In genomic region chrX:134715930-134716619, GRCh38 we compare ENCODE assay signal across 28 cellular contexts. TPM values are rescaled to one million over a fixed set of nuclear protein-coding genes. Genes with fewer than 3 reads are reported as not detected.
DNase-seq lines count a peak whose midpoint lies in the region; ATAC-seq and TF ChIP-seq lines count a peak whose summit lies in the region.
"Had no signal": no experiment of that assay in that cellular context is flagged by ENCODE, and none has a peak within 500 bp of the region (broad histone marks: within the 10 kb centered on the region; RNA-seq: fewer than 3 reads in every experiment).

No MANE protein-coding gene starts in this region.

- H3K9me3 ChIP-seq in DND-41 (ENCODE audit: insufficient read depth, low read length, severe bottlenecking) (no peaks in the 10 kb centered on the region), HEK293 (ENCODE audit: control insufficient read depth, insufficient read depth, low read depth, low read length) (no peaks in the 10 kb centered on the region)
- H3K9me3 ChIP-seq: adrenal gland, esophagus squamous epithelium, sigmoid colon, stomach, tibial artery had no signal

- no peak for TF ChIP-seq CTCF in DND-41 (IDR thresholded peaks at IDR 0.05; ENCODE audit: borderline replicate concordance, extremely low read depth, low read length, poor library complexity, severe bottlenecking)
- no peak for TF ChIP-seq CTCF in HEK293 (tag by site-specific recombination; IDR thresholded peaks at IDR 0.05)
- TF ChIP-seq CTCF in WTC11 (IDR thresholded peaks at IDR 0.05): no peak
- no peak for TF ChIP-seq CTCF in neural crest cell (conservative IDR thresholded peaks at IDR 0.05)

- no peaks in the 10 kb centered on the region for H3K79me2 ChIP-seq in DND-41 (ENCODE audit: insufficient read depth, low read length)

- no peaks in the 10 kb centered on the region for H3K27me3 ChIP-seq in DND-41 (ENCODE audit: insufficient read depth, low read length, poor library complexity)
- H3K27me3 ChIP-seq: esophagus squamous epithelium, sigmoid colon, stomach, tibial artery had no signal

- POLR2A ChIA-PET in HEK293 (lab: Yijun Ruan, JAX) (interaction anchor here (0.5 to 0.6 kb wide), 2 partner anchors 31 to 179 kb away, joined by 3 to 4 read pairs; no protein-coding TSS in a partner anchor), WTC11 (lab: Charles Lee) (no interaction called here)

- peak; percentile 65 for DNase-seq in DND-41
- DNase-seq in WTC11 (ENCODE audit: low spot score): no peak
- DNase-seq in neural crest cell (ENCODE audit: low read depth, low spot score): no peak
- no peak for DNase-seq in GDM1 (lab: John Stamatoyannopoulos, UW)
- no peak for DNase-seq in NCI-H345 (lab: John Stamatoyannopoulos, UW)
- no peak for DNase-seq in activated naive CD4-positive, alpha-beta T cell treated with anti-CD3 and anti-CD28 coated beads, Interleukin-2, amount 50 U/mL, for 16 hours
- DNase-seq: activated CD4-positive, alpha-beta T cell treated with anti-CD3 and anti-CD28 coated beads for 48 hours; activated naive CD4-positive, alpha-beta T cell; activated T-cell treated with anti-CD3 and anti-CD28 coated beads, Interleukin-2, amount 50 U/mL, for 48 hours; adrenal gland; esophagus squamous epithelium; hippocampal formation; IMR-90; left ventricle myocardium superior; natural killer cell; NCI-H1105; NCI-H2107; NCI-H526; sigmoid colon; stimulated activated CD4-positive, alpha-beta T cell treated with anti-CD3 and anti-CD28 coated beads, Interleukin-15, amount 100 ng/mL, for 24 hours; stomach; tibial artery had no signal

- peaks cover 13% of the 10 kb centered on the region for H3K4me1 ChIP-seq in DND-41 (ENCODE audit: insufficient read depth, low read length)
- H3K4me1 ChIP-seq in HEK293 (ENCODE audit: control insufficient read depth, insufficient read depth, low read length): no peaks in the 10 kb centered on the region
- H3K4me1 ChIP-seq: adrenal gland, esophagus squamous epithelium, stomach had no signal

- H3K4me3 ChIP-seq in DND-41 (ENCODE audit: low read depth in 1 of 2, low read length in 2 of 2) (no peak overlapping the region), HEK293 (ENCODE audit: low read depth, low read length) (no peak overlapping the region)
- H3K4me3 ChIP-seq: adrenal gland, esophagus squamous epithelium, sigmoid colon, stomach, tibial artery had no signal

- peak; percentile 90 for ATAC-seq in DND-41 (ENCODE audit: insufficient read depth, low read depth)
- ATAC-seq in WTC11: peak; percentile 50
- ATAC-seq: HCT116, left ventricle myocardium superior, natural killer cell had no signal

- H3K9ac ChIP-seq in DND-41 (ENCODE audit: low read depth, low read length): no peak overlapping the region

- H3K36me3 ChIP-seq in DND-41 (ENCODE audit: insufficient read depth, low read length): no peaks in the 10 kb centered on the region
- H3K36me3 ChIP-seq in HEK293 (ENCODE audit: control insufficient read depth in 2 of 2, insufficient read depth in 1 of 2, low read length in 2 of 2): no peaks in the 10 kb centered on the region
- H3K36me3 ChIP-seq: adrenal gland, esophagus squamous epithelium, sigmoid colon, stomach, tibial artery had no signal

- H3K27me3 Mint-ChIP-seq in WTC11 (ENCODE audit: low read depth): no peaks in the 10 kb centered on the region
- H3K27me3 Mint-ChIP-seq in neural crest cell (ENCODE audit: low read depth): no peaks in the 10 kb centered on the region

- H3K9me3 Mint-ChIP-seq in WTC11 (no peaks in the 10 kb centered on the region), neural crest cell (peaks cover 2% of the 10 kb centered on the region)
- H3K9me3 Mint-ChIP-seq: natural killer cell; T-helper 2 cell treated with Interferon-gamma antibody and Interleukin-4, amounts not matched to agents 5 μg/mL and 100 μg/mL, for 36 hours had no signal

- H3K4me1 Mint-ChIP-seq in WTC11 (peaks cover 41% of the 10 kb centered on the region), neural crest cell (peaks cover 12% of the 10 kb centered on the region)

- no peak overlapping the region for H2AFZ ChIP-seq in DND-41 (ENCODE audit: low read depth, low read length)

- H3K4me2 ChIP-seq in DND-41 (ENCODE audit: insufficient read depth, low read length): no peak overlapping the region

- no peak overlapping the region for H3K27ac Mint-ChIP-seq in WTC11
- peak overlapping the region; percentile 75 for H3K27ac Mint-ChIP-seq in neural crest cell (ENCODE audit: unreplicated experiment)
- H3K27ac Mint-ChIP-seq: mesothelial cell of epicardium; natural killer cell; T-helper 2 cell treated with Interferon-gamma antibody and Interleukin-4, amounts not matched to agents 5 μg/mL and 100 μg/mL, for 36 hours had no signal

- H3K4me3 Mint-ChIP-seq in WTC11 (no peak overlapping the region), neural crest cell (no peak overlapping the region)
- H3K4me3 Mint-ChIP-seq: mesothelial cell of epicardium; natural killer cell; T-helper 2 cell treated with Interferon-gamma antibody and Interleukin-4, amounts not matched to agents 5 μg/mL and 100 μg/mL, for 36 hours had no signal

- no peaks in the 10 kb centered on the region for H4K20me1 ChIP-seq in DND-41 (ENCODE audit: insufficient read depth, low read length)

- H3K36me3 Mint-ChIP-seq in WTC11 (no peaks in the 10 kb centered on the region), neural crest cell (ENCODE audit: low read depth) (no peaks in the 10 kb centered on the region)
- H3K36me3 Mint-ChIP-seq: natural killer cell had no signal

- H3K27ac ChIP-seq in DND-41 (ENCODE audit: low read length) (no peak overlapping the region), HEK293 (ENCODE audit: extremely low read depth, low read depth, low read length) (no peak overlapping the region)
- H3K27ac ChIP-seq: adrenal gland, esophagus squamous epithelium, sigmoid colon, stomach, tibial artery had no signal

- CTCF ChIA-PET in HEK293 (lab: Yijun Ruan, JAX) (interaction anchor here (0.7 to 1.5 kb wide), 3 partner anchors 24 to 195 kb away, joined by 3 to 5 read pairs (median 4); no protein-coding TSS in a partner anchor), WTC11 (lab: Charles Lee) (interaction anchor here (1.1 to 1.3 kb wide), 2 partner anchors 48 to 195 kb away, joined by 3 to 5 read pairs; no protein-coding TSS in a partner anchor)

TF ChIP-seq in HEK293, 187 proteins besides CTCF, POLR2A, EP300 and RAD21:
- no peak for TF ChIP-seq ZNF114 (tag by site-specific recombination; IDR thresholded peaks at IDR 0.05)
- TF ChIP-seq ZIC2 (tag by site-specific recombination; IDR thresholded peaks at IDR 0.05): peak; percentile 72

TF ChIP-seq in WTC11, 78 proteins besides CTCF, POLR2A, EP300 and RAD21:
- TF ChIP-seq, protein P1, sequence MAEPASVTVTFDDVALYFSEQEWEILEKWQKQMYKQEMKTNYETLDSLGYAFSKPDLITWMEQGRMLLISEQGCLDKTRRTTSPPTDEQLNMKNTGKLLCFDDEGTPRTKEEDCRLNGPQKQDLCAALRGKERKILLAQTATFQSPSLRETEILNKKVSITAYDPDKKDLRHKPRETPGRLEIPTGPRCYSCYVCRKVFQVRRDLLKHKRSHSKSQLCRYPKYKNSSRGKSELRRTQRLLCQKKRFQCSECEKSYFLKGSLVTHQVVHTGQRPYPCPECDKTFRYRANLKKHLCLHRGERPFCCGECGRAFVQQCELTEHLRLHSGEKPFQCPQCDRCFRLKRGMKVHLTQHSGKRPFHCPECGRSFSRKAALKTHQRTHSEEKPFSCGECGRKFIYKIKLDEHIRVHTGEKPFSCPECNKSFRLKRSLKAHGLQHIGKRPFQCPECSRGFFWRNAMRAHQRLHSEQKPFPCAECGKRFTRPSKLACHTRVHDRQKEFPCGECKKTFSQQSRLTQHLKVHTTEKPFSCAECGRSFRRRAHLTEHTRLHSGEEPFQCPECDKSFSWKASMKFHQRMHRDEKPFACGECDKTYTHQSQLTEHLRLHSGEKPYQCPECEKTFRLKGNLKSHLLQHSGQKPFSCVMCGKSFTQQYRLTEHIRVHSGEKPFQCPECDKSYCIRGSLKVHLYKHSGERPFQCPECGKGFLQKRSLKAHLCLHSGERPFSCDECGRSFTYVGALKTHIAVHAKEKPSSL (CRISPR knock-in tag; conservative IDR thresholded peaks at IDR 0.05): no peak
- peak; percentile 83 for TF ChIP-seq ZNF423 (CRISPR knock-in tag; IDR thresholded peaks at IDR 0.05)
- TF ChIP-seq HMGA2 (CRISPR knock-in tag; IDR thresholded peaks at IDR 0.05): no peak

RNA-seq across cellular contexts. Expression of gene PLAC1, which starts 57.8 kb away (rescaled TPM):
- total RNA-seq in WTC11 (2021) (0.27 to 1.8 TPM in 2 of 3 replicates, not detected in the other), neural crest cell (not detected in 2 replicates)
- total RNA-seq: activated CD8-positive, alpha-beta memory T cell treated with anti-CD3 and anti-CD28 coated beads for 36 hours; adrenal gland; frontal cortex; left ventricle myocardium superior; natural killer cell; stomach had no signal
